7 cellular contexts compared by ENCODE assay signal in genomic region chr5:140575309-140575708, GRCh38. TPM values are rescaled to one million over a fixed set of nuclear protein-coding genes. Genes with fewer than 3 reads are reported as not detected.
A peak's percentile ranks its signal among the peaks of the same experiment; 100 is the strongest.
DNase-seq lines count a peak whose midpoint lies in the region; ATAC-seq and TF ChIP-seq lines count a peak whose summit lies in the region.
"Had no signal": no experiment of that assay in that cellular context is flagged by ENCODE, and none has a peak within 500 bp of the region (broad histone marks: within the 10 kb centered on the region; RNA-seq: fewer than 3 reads in every experiment).

No MANE protein-coding gene starts in this region.

- BruUV-seq in OCI-LY7 (replicated peaks; lab: Mats Ljungman, UMichigan), result no TSS peak

- peaks cover 5% of the 10 kb centered on the region for H3K9me3 Mint-ChIP-seq in mesothelial cell of epicardium

- ATAC-seq in GM18498 (IDR thresholded peaks at IDR 0.05; ENCODE audit: unreplicated experiment), result no peak

- no peak overlapping the region for H3K27ac ChIP-seq in OCI-LY7 (ENCODE audit: low read depth, low read length, poor library complexity, severe bottlenecking)
- H3K27ac ChIP-seq: suprapubic skin had no signal

- CTCF ChIA-PET in OCI-LY7 (lab: Charles Lee; ENCODE audit: unreplicated experiment), result no interaction called here

- H3K27me3 Mint-ChIP-seq in mesothelial cell of epicardium (ENCODE audit: low read depth), result peaks cover 2% of the 10 kb centered on the region

- H3K4me2 ChIP-seq in OCI-LY7 (ENCODE audit: low read length), result no peak overlapping the region

- H3K4me1 ChIP-seq in OCI-LY7 (ENCODE audit: insufficient read depth, low read length, poor library complexity, severe bottlenecking), result peaks cover 4% of the 10 kb centered on the region

- peak; percentile 46; the same call in 1 of the 2 replicates for TF ChIP-seq CTCF in OCI-LY7 (conservative IDR thresholded peaks at IDR 0.05; ENCODE audit: low read length)
- no peak for TF ChIP-seq CTCF in mesothelial cell of epicardium (IDR thresholded peaks at IDR 0.05; ENCODE audit: unreplicated experiment)

- no peaks in the 10 kb centered on the region for H3K4me1 Mint-ChIP-seq in mesothelial cell of epicardium

- POLR2A ChIA-PET in OCI-LY7 (lab: Charles Lee), result interaction anchor here (1.0 to 2.1 kb wide), 2 partner anchors 9 to 38 kb away, joined by 3 to 4 read pairs; no protein-coding TSS in a partner anchor

- no peaks in the 10 kb centered on the region for H4K20me1 ChIP-seq in OCI-LY7 (ENCODE audit: insufficient read depth, low read length)

- no peak overlapping the region for H3K4me3 Mint-ChIP-seq in mesothelial cell of epicardium

- H3K79me2 ChIP-seq in OCI-LY7 (ENCODE audit: insufficient read depth, low read depth, low read length), result no peaks in the 10 kb centered on the region

- intact Hi-C loops in OCI-LY7 (cut with micrococcal nuclease; ENCODE audit: unreplicated experiment), result no loop called here

- DNase-seq in AML-193 (lab: John Stamatoyannopoulos, UW), result peak; percentile 60 to 62
- no peak for DNase-seq in OCI-LY7 (ENCODE audit: low spot score)
- DNase-seq in iPS-NIHi11 (ENCODE audit: low spot score), result peak; percentile 41
- DNase-seq in inferior parietal cortex (ENCODE audit: extremely low spot score), result no peak
- DNase-seq in mesothelial cell of epicardium (ENCODE audit: low spot score in 2 of 2, unreplicated experiment in 2 of 2), result no peak

- no peaks in the 10 kb centered on the region for H3K9me3 ChIP-seq in OCI-LY7 (ENCODE audit: low read length)
- H3K9me3 ChIP-seq: suprapubic skin had no signal

- no peaks in the 10 kb centered on the region for H3K36me3 Mint-ChIP-seq in mesothelial cell of epicardium

- no peaks in the 10 kb centered on the region for H3K9me2 ChIP-seq in OCI-LY7 (ENCODE audit: insufficient read depth, low read length)

- H2AFZ ChIP-seq in OCI-LY7 (ENCODE audit: low read length), result no peak overlapping the region

- H3K36me3 ChIP-seq in OCI-LY7 (ENCODE audit: insufficient read depth, low read length), result peaks cover 2% of the 10 kb centered on the region; the same call in 1 of the 2 replicates

- H3K27ac Mint-ChIP-seq in mesothelial cell of epicardium, result no peak overlapping the region

- H3K4me3 ChIP-seq in OCI-LY7 (ENCODE audit: low read depth, low read length, poor library complexity, severe bottlenecking), result no peak overlapping the region
- H3K4me3 ChIP-seq: suprapubic skin had no signal

RNA-seq across cellular contexts. Expression of gene SLC35A4, which starts 10.7 kb away (rescaled TPM):
- total RNA-seq in OCI-LY7 (2014; rRNA removed; shearing (Covaris generic)), result 19.6 and 29.1 TPM in 2 replicates
- 48.7 TPM in 2 replicates for total RNA-seq in OCI-LY7 (2022)
- total RNA-seq in mesothelial cell of epicardium, result 56.5 to 62.2 TPM (median 61.5 TPM) in 3 replicates

RNA-seq across cellular contexts. Expression of gene APBB3, which starts 10.9 kb away (rescaled TPM):
- 22.7 and 37.9 TPM in 2 replicates for total RNA-seq in OCI-LY7 (2014; rRNA removed; shearing (Covaris generic))
- total RNA-seq in OCI-LY7 (2022) (32.1 and 32.2 TPM in 2 replicates), mesothelial cell of epicardium (59.9 to 68.5 TPM (median 63.6 TPM) in 3 replicates)

RNA-seq across cellular contexts. Expression of gene SRA1, which starts 18.0 kb away (rescaled TPM):
- total RNA-seq in OCI-LY7 (2014; rRNA removed; shearing (Covaris generic)), result 18.8 and 19.1 TPM in 2 replicates
- 21.3 and 24.5 TPM in 2 replicates for total RNA-seq in OCI-LY7 (2022)
- 34.9 to 37.5 TPM (median 37.0 TPM) in 3 replicates for total RNA-seq in mesothelial cell of epicardium

RNA-seq across cellular contexts. Expression of gene EIF4EBP3, which starts 27.8 kb away (rescaled TPM):
- 0.98 TPM in 1 of 2 replicates, not detected in the other for total RNA-seq in OCI-LY7 (2014; rRNA removed; shearing (Covaris generic))
- total RNA-seq in OCI-LY7 (2022) (7.9 and 8.3 TPM in 2 replicates), mesothelial cell of epicardium (5.2 to 7.6 TPM (median 5.9 TPM) in 3 replicates)

RNA-seq across cellular contexts. Expression of gene CD14, which starts 57.7 kb away (rescaled TPM):
- 0.54 and 1.0 TPM in 2 replicates for total RNA-seq in OCI-LY7 (2014; rRNA removed; shearing (Covaris generic))
- total RNA-seq in OCI-LY7 (2022) (0.52 and 0.76 TPM in 2 replicates), mesothelial cell of epicardium (0.34 to 0.63 TPM (median 0.35 TPM) in 3 replicates)

Comparison
In these comparisons a context has a peak if more than half of its experiments do, and no peak if none do; other contexts are left out.
1. DNase-seq: peak in AML-193 (2 of 2) and iPS-NIHi11 (single experiment); none in OCI-LY7 (single experiment), inferior parietal cortex (single experiment) and mesothelial cell of epicardium (0 of 2).